Comparison of ENCODE assay signal across 8 cellular contexts in the genomic region with DNA sequence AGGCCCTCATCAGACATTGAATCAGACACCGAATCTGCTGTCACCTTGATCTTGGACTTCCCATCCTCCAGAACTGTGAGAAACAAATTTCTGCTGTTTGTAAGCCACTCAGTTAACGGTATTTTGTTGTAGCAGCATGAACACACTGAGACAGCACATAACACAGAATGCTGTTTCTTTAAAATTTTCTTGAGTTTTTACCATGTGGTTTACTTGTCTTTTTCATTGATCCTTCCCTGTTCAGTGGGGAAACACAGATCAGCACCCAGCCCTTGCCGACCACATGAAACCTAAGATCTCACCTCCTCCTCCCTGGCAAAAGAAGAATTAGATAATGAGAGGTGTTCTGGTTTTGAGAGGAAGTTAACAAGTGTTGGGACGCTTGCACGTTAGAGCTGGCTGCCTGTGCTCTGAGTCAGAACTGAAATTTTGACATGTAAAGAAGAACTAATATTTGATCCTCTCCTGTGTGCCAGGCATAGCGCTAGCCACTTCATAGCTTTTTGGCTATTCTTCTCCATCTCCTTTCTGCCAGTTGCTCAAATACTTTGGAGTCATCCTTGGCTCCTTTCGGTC.
DNase-seq lines count a peak whose midpoint lies in the region; ATAC-seq, FAIRE-seq and TF ChIP-seq lines count a peak whose summit lies in the region.

No MANE protein-coding gene starts in this region.

- peak overlapping the region; percentile 6 for H3K4me3 Mint-ChIP-seq in activated CD4-positive, alpha-beta T cell treated with anti-CD3 and anti-CD28 coated beads for 36 hours

- peak; percentile 43 for ATAC-seq in activated CD4-positive, alpha-beta T cell treated with anti-CD3 and anti-CD28 coated beads for 36 hours
- ATAC-seq in RWPE2 (ENCODE audit: low read depth), result peak; percentile 40; the same call in 1 of the 3 replicates
- no peak for ATAC-seq in thoracic aorta (ENCODE audit: insufficient number of reproducible peaks, low FRiP score, low read depth)
- no peak for ATAC-seq in HG03108 (IDR thresholded peaks at IDR 0.05; ENCODE audit: unreplicated experiment)
- no peak for ATAC-seq in HG03520 (IDR thresholded peaks at IDR 0.05; ENCODE audit: unreplicated experiment)

- intact Hi-C loops in activated CD4-positive, alpha-beta T cell treated with anti-CD3 and anti-CD28 coated beads for 36 hours (cut with DNase I, micrococcal nuclease), result loop anchor here in 1 of 2 experiments (5.0 kb wide), 1 partner anchor 391 kb away; no protein-coding TSS in a partner anchor

- H3K27me3 ChIP-seq in RWPE2 (ENCODE audit: insufficient read depth, poor library complexity, severe bottlenecking), result no peaks in the 10 kb centered on the region
- H3K27me3 ChIP-seq in thoracic aorta (replicated peaks; ENCODE audit: insufficient read depth), result no peaks in the 10 kb centered on the region

- POLR2A ChIA-PET in activated CD4-positive, alpha-beta T cell treated with anti-CD3 and anti-CD28 coated beads for 36 hours (lab: Charles Lee), result no interaction called here

- CTCF ChIA-PET in activated CD4-positive, alpha-beta T cell treated with anti-CD3 and anti-CD28 coated beads for 36 hours (lab: Charles Lee), result interaction anchor here (1.0 to 2.1 kb wide), 3 partner anchors 10 to 52 kb away, joined by 4 to 8 read pairs (median 6); no protein-coding TSS in a partner anchor

- H3K9me3 Mint-ChIP-seq in activated CD4-positive, alpha-beta T cell treated with anti-CD3 and anti-CD28 coated beads for 36 hours (ENCODE audit: low read depth), result peaks cover 5% of the 10 kb centered on the region

- TF ChIP-seq CTCF in RWPE2 (IDR thresholded peaks at IDR 0.05; ENCODE audit: poor library complexity, severe bottlenecking), result no peak
- no peak for TF ChIP-seq CTCF in thoracic aorta (IDR thresholded peaks at IDR 0.05)

- H3K27ac ChIP-seq in RWPE2 (ENCODE audit: poor library complexity, severe bottlenecking), result peak overlapping the region; percentile 52
- H3K27ac ChIP-seq in thoracic aorta, result peak overlapping the region; percentile 89 to 90

- H3K4me3 ChIP-seq in RWPE2 (ENCODE audit: severe bottlenecking) (no peak overlapping the region), thoracic aorta (no peak overlapping the region)

- no peak for FAIRE-seq in HTR-8/SVneo (lab: Jason Lieb, UNC)

- no peaks in the 10 kb centered on the region for H3K9me3 ChIP-seq in RWPE2 (ENCODE audit: severe bottlenecking)
- H3K9me3 ChIP-seq in thoracic aorta, result no peaks in the 10 kb centered on the region

- peaks cover 4% of the 10 kb centered on the region for H3K27me3 Mint-ChIP-seq in activated CD4-positive, alpha-beta T cell treated with anti-CD3 and anti-CD28 coated beads for 36 hours

- peak overlapping the region; percentile 81 for H3K27ac Mint-ChIP-seq in activated CD4-positive, alpha-beta T cell treated with anti-CD3 and anti-CD28 coated beads for 36 hours

- DNase-seq in activated CD4-positive, alpha-beta T cell treated with anti-CD3 and anti-CD28 coated beads for 36 hours, result peak; percentile 62
- no peak for DNase-seq in activated CD4-positive, alpha-beta T cell treated with anti-CD3 and anti-CD28 coated beads for 1 hour
- no peak for DNase-seq in RWPE2 (ENCODE audit: low spot score)
- DNase-seq in central memory CD4-positive, alpha-beta T cell, result peak; percentile 62
- no peak for DNase-seq in thoracic aorta (ENCODE audit: low spot score)
- no peak for DNase-seq in HTR-8/SVneo (ENCODE audit: insufficient read length, low spot score)

- H3K4me1 ChIP-seq in RWPE2 (ENCODE audit: insufficient read depth, poor library complexity, severe bottlenecking) (peaks cover 41% of the 10 kb centered on the region), thoracic aorta (ENCODE audit: control insufficient read depth in 1 of 2, low read depth in 2 of 2) (peaks cover 32 to 70% of the 10 kb centered on the region in 2 donors)

- H3K36me3 Mint-ChIP-seq in activated CD4-positive, alpha-beta T cell treated with anti-CD3 and anti-CD28 coated beads for 36 hours (ENCODE audit: low read depth), result peaks cover 38% of the 10 kb centered on the region

- peaks cover 79% of the 10 kb centered on the region for H3K4me1 Mint-ChIP-seq in activated CD4-positive, alpha-beta T cell treated with anti-CD3 and anti-CD28 coated beads for 36 hours

- no peaks in the 10 kb centered on the region for H3K36me3 ChIP-seq in RWPE2 (ENCODE audit: low read depth)
- H3K36me3 ChIP-seq in thoracic aorta, result no peaks in the 10 kb centered on the region

Comparison
In these comparisons a context has a peak if more than half of its experiments do, and no peak if none do; other contexts are left out.
1. DNase-seq: peak in activated CD4-positive, alpha-beta T cell treated with anti-CD3 and anti-CD28 coated beads for 36 hours (single experiment) and central memory CD4-positive, alpha-beta T cell (single experiment); none in activated CD4-positive, alpha-beta T cell treated with anti-CD3 and anti-CD28 coated beads for 1 hour (single experiment), RWPE2 (single experiment), thoracic aorta (single experiment) and HTR-8/SVneo (single experiment).
2. ATAC-seq: peak in activated CD4-positive, alpha-beta T cell treated with anti-CD3 and anti-CD28 coated beads for 36 hours (single experiment) and RWPE2 (single experiment); none in thoracic aorta (single experiment), HG03108 (single experiment) and HG03520 (single experiment).